In the genomic region with DNA sequence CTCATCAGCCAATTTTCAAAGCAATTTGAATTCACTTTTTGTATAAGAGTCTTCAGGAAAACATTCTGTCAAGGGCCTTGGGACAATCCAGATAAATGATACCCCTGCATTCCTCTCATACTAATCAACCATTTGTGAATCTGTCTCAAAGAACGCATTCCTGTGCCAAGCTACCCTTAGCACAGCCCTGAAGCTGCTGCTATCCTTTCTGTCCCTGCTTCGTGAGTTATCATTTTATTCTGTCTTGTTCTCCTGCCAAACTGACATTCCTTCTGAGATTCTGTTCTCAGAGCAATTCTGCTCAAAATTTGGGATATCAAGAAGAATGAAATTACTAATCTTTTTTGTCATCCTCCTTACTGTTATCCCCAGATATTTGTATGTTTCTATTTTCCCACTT, we compare ENCODE assay signal across 16 cellular contexts.
DNase-seq lines count a peak whose midpoint lies in the region; ATAC-seq and TF ChIP-seq lines count a peak whose summit lies in the region.
"Had no signal": no experiment of that assay in that cellular context is flagged by ENCODE, and none has a peak within 500 bp of the region (broad histone marks: within the 10 kb centered on the region; RNA-seq: fewer than 3 reads in every experiment).

No MANE protein-coding gene starts in this region.

- H3K27me3 ChIP-seq in SJCRH30 (no peaks in the 10 kb centered on the region), fibroblast of lung (ENCODE audit: control insufficient read depth, insufficient read depth, low read length) (no peaks in the 10 kb centered on the region), parathyroid adenoma (ENCODE audit: control insufficient read depth, insufficient read depth, low read length) (no peaks in the 10 kb centered on the region)
- H3K27me3 ChIP-seq: dorsolateral prefrontal cortex, thyroid gland had no signal

- DNase-seq in GM03348 (ENCODE audit: low spot score) = peak; percentile 15
- peak; percentile 11 to 23 for DNase-seq in SJCRH30
- DNase-seq in fibroblast of lung (ENCODE audit: low read depth in 2 of 2) = peak; percentile 42 to 89
- no peak for DNase-seq in SIG-M5 treated with dmso at 0.1 percent for 504 hours (lab: John Stamatoyannopoulos, UW; ENCODE audit: unreplicated experiment)
- no peak for DNase-seq in activated gamma-delta T cell (lab: John Stamatoyannopoulos, UW)
- no peak for DNase-seq in stimulated activated CD4-positive, alpha-beta T cell treated with anti-CD3 and anti-CD28 coated beads, Interleukin-2, amount 100 ng/mL, for 48 hours
- DNase-seq: activated CD4-positive, alpha-beta T cell treated with anti-CD3 and anti-CD28 coated beads for 4 hours; activated T-cell treated with anti-CD3 and anti-CD28 coated beads, Interleukin-2, amount 50 U/mL, for 24 hours; GDM1; NCI-H1694 treated with DMSO at 0.1 percent for 48 hours; stimulated activated CD8-positive, alpha-beta memory T cell treated with anti-CD3 and anti-CD28 coated beads, Interleukin-4, amount 100 ng/mL, for 48 hours; thyroid gland had no signal

- no peaks in the 10 kb centered on the region for H4K20me1 ChIP-seq in fibroblast of lung (ENCODE audit: control insufficient read depth, extremely low read depth, insufficient read depth, low read length)

- no peak overlapping the region for H3K4me3 ChIP-seq in SJCRH30
- H3K4me3 ChIP-seq in fibroblast of lung (replicated peaks in 1 of 4; ENCODE audit: control extremely low read depth in 1 of 4, insufficient read depth in 1 of 4, low read depth in 3 of 4, low read length in 4 of 4) = no peak overlapping the region
- no peak overlapping the region for H3K4me3 ChIP-seq in parathyroid adenoma (ENCODE audit: low read depth, low read length)
- H3K4me3 ChIP-seq: dorsolateral prefrontal cortex, thyroid gland had no signal

- no peak overlapping the region for H2AFZ ChIP-seq in fibroblast of lung (ENCODE audit: low read length)
- no peak overlapping the region for H2AFZ ChIP-seq in parathyroid adenoma

- H3K9me3 ChIP-seq in SJCRH30 (replicated peaks) = 0 out of 2 replicates have a peak, but pooled peaks cover 3% of the 10 kb centered on the region
- H3K9me3 ChIP-seq in fibroblast of lung (ENCODE audit: control insufficient read depth, insufficient read depth, low read depth, low read length) = no peaks in the 10 kb centered on the region
- H3K9me3 ChIP-seq in parathyroid adenoma (ENCODE audit: control insufficient read depth, low read length) = no peaks in the 10 kb centered on the region
- H3K9me3 ChIP-seq: thyroid gland had no signal

- no peak overlapping the region for H3K4me2 ChIP-seq in fibroblast of lung (ENCODE audit: extremely low read depth, insufficient read depth, low read length)
- no peak overlapping the region for H3K4me2 ChIP-seq in parathyroid adenoma (ENCODE audit: low read length)

- H3K27ac ChIP-seq in SJCRH30 = no peak overlapping the region
- no peak overlapping the region for H3K27ac ChIP-seq in fibroblast of lung (ENCODE audit: insufficient read depth, low read length)
- peak overlapping the region; percentile 30 for H3K27ac ChIP-seq in parathyroid adenoma
- H3K27ac ChIP-seq: C4-2B, dorsolateral prefrontal cortex, thyroid gland had no signal

- H3K36me3 ChIP-seq in SJCRH30 = no peaks in the 10 kb centered on the region
- no peaks in the 10 kb centered on the region for H3K36me3 ChIP-seq in fibroblast of lung (ENCODE audit: control insufficient read depth, insufficient read depth, low read length)
- no peaks in the 10 kb centered on the region for H3K36me3 ChIP-seq in parathyroid adenoma (ENCODE audit: control insufficient read depth, insufficient read depth, low read length)
- H3K36me3 ChIP-seq: thyroid gland had no signal

- ATAC-seq in HG03469 (IDR thresholded peaks at IDR 0.05; ENCODE audit: unreplicated experiment) = no peak

- H3K4me1 ChIP-seq in SJCRH30 (peaks cover 9% of the 10 kb centered on the region), fibroblast of lung (ENCODE audit: control insufficient read depth, extremely low read depth, insufficient read depth, low read length) (no peaks in the 10 kb centered on the region), parathyroid adenoma (peaks cover 9% of the 10 kb centered on the region)
- H3K4me1 ChIP-seq: thyroid gland had no signal

- H3K9ac ChIP-seq in fibroblast of lung (ENCODE audit: insufficient read depth, low read length) (no peak overlapping the region), parathyroid adenoma (no peak overlapping the region)

- TF ChIP-seq CTCF in fibroblast of lung (conservative IDR thresholded peaks at IDR 0.05 in 1 of 2, IDR thresholded peaks at IDR 0.05 in 1 of 2; ENCODE audit: low read depth in 1 of 2, low read length in 2 of 2) = no peak
- TF ChIP-seq CTCF in parathyroid adenoma (IDR thresholded peaks at IDR 0.05) = no peak

- H3K79me2 ChIP-seq in fibroblast of lung (ENCODE audit: control insufficient read depth, insufficient read depth, low read length) (no peaks in the 10 kb centered on the region), parathyroid adenoma (no peaks in the 10 kb centered on the region)

Comparison
In these comparisons a context has a peak if more than half of its experiments do, and no peak if none do; other contexts are left out.
1. DNase-seq: peak in GM03348 (single experiment), SJCRH30 (2 of 2) and fibroblast of lung (2 of 2); none in SIG-M5 treated with dmso at 0.1 percent for 504 hours (single experiment), activated gamma-delta T cell (single experiment) and stimulated activated CD4-positive, alpha-beta T cell treated with anti-CD3 and anti-CD28 coated beads, Interleukin-2, amount 100 ng/mL, for 48 hours (0 of 2).